In the genomic region with DNA sequence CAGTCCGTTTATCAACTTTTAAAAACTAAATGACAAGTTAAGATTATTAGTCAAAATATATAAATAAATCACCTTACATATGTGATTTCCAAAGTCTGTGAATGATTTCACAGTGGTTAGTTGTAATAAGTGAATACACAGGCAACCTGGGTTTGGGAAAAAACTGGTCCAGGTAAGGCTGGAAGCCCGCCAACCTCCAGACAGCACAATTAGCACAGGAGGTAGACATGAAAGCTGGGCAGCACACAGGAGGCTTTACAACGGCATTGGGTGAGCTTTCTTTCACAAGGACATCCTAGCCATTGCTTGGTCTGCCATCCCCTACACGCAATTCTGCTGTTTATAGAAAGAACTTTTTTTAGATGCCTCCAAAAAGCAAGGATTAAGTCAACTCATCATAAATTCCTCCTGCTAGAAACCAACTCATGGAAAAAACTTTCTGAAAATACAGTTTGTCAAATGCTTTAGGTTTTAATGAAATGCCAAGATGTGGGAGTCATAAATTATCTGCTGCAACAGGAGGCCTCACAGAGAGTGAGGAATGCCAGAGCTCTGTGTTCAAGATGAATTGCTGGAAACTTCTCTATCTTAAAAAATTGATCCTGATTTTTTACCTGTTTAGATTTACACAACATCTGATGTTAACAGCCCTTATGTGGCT, we compare ENCODE assay signal across 15 cellular contexts.
DNase-seq lines count a peak whose midpoint lies in the region; ATAC-seq and TF ChIP-seq lines count a peak whose summit lies in the region.
"Had no signal": no experiment of that assay in that cellular context is flagged by ENCODE, and none has a peak within 500 bp of the region (broad histone marks: within the 10 kb centered on the region; RNA-seq: fewer than 3 reads in every experiment).

No MANE protein-coding gene starts in this region.

- no peaks in the 10 kb centered on the region for H3K9me3 Mint-ChIP-seq in activated naive CD4-positive, alpha-beta T cell treated with anti-CD3 and anti-CD28 coated beads, Interleukin-2, amount 10 ng/mL, durations not matched to agents 7 days and 5 days
- H3K9me3 Mint-ChIP-seq: activated CD4-positive, alpha-beta T cell treated with anti-CD3 and anti-CD28 coated beads, Interleukin-2, amount 10 ng/mL, durations not matched to agents 24 days and 14 days; activated naive CD4-positive, alpha-beta T cell treated with anti-CD3 and anti-CD28 coated beads, Interleukin-2, amount 50 U/mL, for 24 hours had no signal

- H3K36me3 Mint-ChIP-seq in activated naive CD4-positive, alpha-beta T cell treated with anti-CD3 and anti-CD28 coated beads, Interleukin-2, amount 10 ng/mL, durations not matched to agents 7 days and 5 days, result no peaks in the 10 kb centered on the region
- H3K36me3 Mint-ChIP-seq: activated naive CD4-positive, alpha-beta T cell treated with anti-CD3 and anti-CD28 coated beads, Interleukin-2, amount 50 U/mL, for 24 hours had no signal

- H3K27me3 ChIP-seq in AG04450 (ENCODE audit: control insufficient read depth, insufficient read depth, low read length) (no peaks in the 10 kb centered on the region), A673 (replicated peaks; ENCODE audit: insufficient read depth, low read depth, low read length, poor library complexity) (peaks cover 49% of the 10 kb centered on the region)
- H3K27me3 ChIP-seq: BLaER1 treated with 17β-estradiol and CSF1 and Interleukin-3, amounts not matched to agents 10 nM and 100 nM had no signal

- H3K4me1 ChIP-seq in A673 (ENCODE audit: insufficient read depth, low read length, poor library complexity, severe bottlenecking), result no peaks in the 10 kb centered on the region
- H3K4me1 ChIP-seq: BLaER1 treated with 17β-estradiol and CSF1 and Interleukin-3, amounts not matched to agents 10 nM and 100 nM had no signal

- intact Hi-C loops in A673 (cut with micrococcal nuclease; ENCODE audit: unreplicated experiment), result no loop called here

- POLR2A ChIA-PET in AG04450 (lab: Yijun Ruan, JAX) (interaction anchor here (1.0 to 1.8 kb wide), 6 partner anchors 10 to 45 kb away, joined by 3 to 4 read pairs (median 3); no protein-coding TSS in a partner anchor), HEK293T (lab: Yijun Ruan, JAX) (interaction anchor here (0.6 to 0.9 kb wide), 2 partner anchors 9 to 52 kb away, joined by 3 read pairs; no protein-coding TSS in a partner anchor), A673 (lab: Charles Lee; ENCODE audit: low non-redundant PET) (no interaction called here)

- no peak overlapping the region for H3K27ac Mint-ChIP-seq in activated naive CD4-positive, alpha-beta T cell treated with anti-CD3 and anti-CD28 coated beads, Interleukin-2, amount 10 ng/mL, durations not matched to agents 7 days and 5 days
- H3K27ac Mint-ChIP-seq: activated CD4-positive, alpha-beta T cell treated with anti-CD3 and anti-CD28 coated beads, Interleukin-2, amount 10 ng/mL, durations not matched to agents 24 days and 14 days; activated naive CD4-positive, alpha-beta T cell treated with anti-CD3 and anti-CD28 coated beads, Interleukin-2, amount 50 U/mL, for 24 hours had no signal

- CTCF ChIA-PET in AG04450 (lab: Charles Lee) (interaction anchor here (0.9 to 2.4 kb wide), 7 partner anchors 13 to 240 kb away, joined by 3 to 6 read pairs (median 4); no protein-coding TSS in a partner anchor), HEK293T (lab: Yijun Ruan, JAX) (interaction anchor here (0.9 to 1.4 kb wide), 2 partner anchors 15 to 57 kb away, joined by 3 read pairs; no protein-coding TSS in a partner anchor), A673 (lab: Charles Lee) (no interaction called here)
- CTCF ChIA-PET in activated naive CD4-positive, alpha-beta T cell treated with anti-CD3 and anti-CD28 coated beads, Interleukin-2, amount 10 ng/mL, durations not matched to agents 7 days and 5 days (lab: Charles Lee), result no interaction called here

- DNase-seq in AG04450 (ENCODE audit: low read depth, low spot score) (no peak), HEK293T (ENCODE audit: extremely low spot score) (no peak), astrocyte of the spinal cord (ENCODE audit: low read depth, low spot score) (peak; percentile 7), kidney glomerular epithelial cell (lab: John Stamatoyannopoulos, UW) (peak; percentile 18), hippocampal formation (lab: John Stamatoyannopoulos, UW) (no peak), A673 (ENCODE audit: low spot score) (no peak)
- DNase-seq in activated naive CD4-positive, alpha-beta T cell treated with anti-CD3 and anti-CD28 coated beads, Interleukin-2, amount 10 ng/mL, durations not matched to agents 7 days and 5 days, result no peak
- DNase-seq: activated CD4-positive, alpha-beta T cell treated with anti-CD3 and anti-CD28 coated beads, Interleukin-2, amount 10 ng/mL, durations not matched to agents 24 days and 14 days; effector memory CD4-positive, alpha-beta T cell; Karpas-422; NCI-H774; SW 1271 had no signal

- in situ Hi-C loops in astrocyte of the spinal cord (cut with HindIII; ENCODE audit: low sequenced_read_pairs), result no loop called here

- no peaks in the 10 kb centered on the region for H3K9me3 ChIP-seq in AG04450 (ENCODE audit: control insufficient read depth, insufficient read depth, low read length)
- no peaks in the 10 kb centered on the region for H3K9me3 ChIP-seq in A673 (ENCODE audit: low read depth, low read length, poor library complexity, severe bottlenecking)
- H3K9me3 ChIP-seq: BLaER1 treated with 17β-estradiol and CSF1 and Interleukin-3, amounts not matched to agents 10 nM and 100 nM had no signal

- peak overlapping the region; percentile 40 for H3K27ac ChIP-seq in AG04450 (ENCODE audit: low read depth, low read length)
- no peak overlapping the region for H3K27ac ChIP-seq in A673 (ENCODE audit: low read depth, low read length, poor library complexity, severe bottlenecking)
- H3K27ac ChIP-seq: BLaER1 treated with 17β-estradiol and CSF1 and Interleukin-3, amounts not matched to agents 10 nM and 100 nM had no signal

- ATAC-seq in HG03139 (IDR thresholded peaks at IDR 0.05; ENCODE audit: unreplicated experiment), result no peak

- H3K36me3 ChIP-seq in A673 (ENCODE audit: insufficient read depth, low read length, poor library complexity, severe bottlenecking), result no peaks in the 10 kb centered on the region
- H3K36me3 ChIP-seq: BLaER1 treated with 17β-estradiol and CSF1 and Interleukin-3, amounts not matched to agents 10 nM and 100 nM had no signal

- no peak overlapping the region for H3K4me3 ChIP-seq in AG04450 (ENCODE audit: low read depth, low read length)
- no peak overlapping the region for H3K4me3 ChIP-seq in astrocyte of the spinal cord (ENCODE audit: low read depth, low read length)
- no peak overlapping the region for H3K4me3 ChIP-seq in A673 (ENCODE audit: low read depth, low read length, poor library complexity, severe bottlenecking)
- H3K4me3 ChIP-seq: BLaER1 treated with 17β-estradiol and CSF1 and Interleukin-3, amounts not matched to agents 10 nM and 100 nM had no signal

- H3K4me1 Mint-ChIP-seq in activated naive CD4-positive, alpha-beta T cell treated with anti-CD3 and anti-CD28 coated beads, Interleukin-2, amount 10 ng/mL, durations not matched to agents 7 days and 5 days, result no peaks in the 10 kb centered on the region
- H3K4me1 Mint-ChIP-seq: activated CD4-positive, alpha-beta T cell treated with anti-CD3 and anti-CD28 coated beads, Interleukin-2, amount 10 ng/mL, durations not matched to agents 24 days and 14 days; activated naive CD4-positive, alpha-beta T cell treated with anti-CD3 and anti-CD28 coated beads, Interleukin-2, amount 50 U/mL, for 24 hours had no signal

- TF ChIP-seq CTCF in AG04450 (IDR thresholded peaks at IDR 0.05; ENCODE audit: low read depth, low read length), result no peak
- no peak for TF ChIP-seq CTCF in astrocyte of the spinal cord (IDR thresholded peaks at IDR 0.05; ENCODE audit: low read depth, low read length)
- TF ChIP-seq CTCF in A673 (conservative IDR thresholded peaks at IDR 0.05; ENCODE audit: low read depth, low read length), result no peak

- no peak overlapping the region for H3K4me3 Mint-ChIP-seq in activated naive CD4-positive, alpha-beta T cell treated with anti-CD3 and anti-CD28 coated beads, Interleukin-2, amount 10 ng/mL, durations not matched to agents 7 days and 5 days
- H3K4me3 Mint-ChIP-seq: activated CD4-positive, alpha-beta T cell treated with anti-CD3 and anti-CD28 coated beads, Interleukin-2, amount 10 ng/mL, durations not matched to agents 24 days and 14 days; activated naive CD4-positive, alpha-beta T cell treated with anti-CD3 and anti-CD28 coated beads, Interleukin-2, amount 50 U/mL, for 24 hours had no signal

- BruUV-seq in A673 (replicated peaks; lab: Mats Ljungman, UMichigan), result no TSS peak

- peaks cover 4% of the 10 kb centered on the region for H3K27me3 Mint-ChIP-seq in activated naive CD4-positive, alpha-beta T cell treated with anti-CD3 and anti-CD28 coated beads, Interleukin-2, amount 10 ng/mL, durations not matched to agents 7 days and 5 days
- H3K27me3 Mint-ChIP-seq: activated CD4-positive, alpha-beta T cell treated with anti-CD3 and anti-CD28 coated beads, Interleukin-2, amount 10 ng/mL, durations not matched to agents 24 days and 14 days had no signal

TF ChIP-seq in HEK293T, 16 proteins besides CTCF, POLR2A, EP300 and RAD21:
- TF ChIP-seq, protein P1, sequence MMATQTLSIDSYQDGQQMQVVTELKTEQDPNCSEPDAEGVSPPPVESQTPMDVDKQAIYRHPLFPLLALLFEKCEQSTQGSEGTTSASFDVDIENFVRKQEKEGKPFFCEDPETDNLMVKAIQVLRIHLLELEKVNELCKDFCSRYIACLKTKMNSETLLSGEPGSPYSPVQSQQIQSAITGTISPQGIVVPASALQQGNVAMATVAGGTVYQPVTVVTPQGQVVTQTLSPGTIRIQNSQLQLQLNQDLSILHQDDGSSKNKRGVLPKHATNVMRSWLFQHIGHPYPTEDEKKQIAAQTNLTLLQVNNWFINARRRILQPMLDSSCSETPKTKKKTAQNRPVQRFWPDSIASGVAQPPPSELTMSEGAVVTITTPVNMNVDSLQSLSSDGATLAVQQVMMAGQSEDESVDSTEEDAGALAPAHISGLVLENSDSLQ (IDR thresholded peaks at IDR 0.05), result peak; percentile 87
- TF ChIP-seq HDGF (IDR thresholded peaks at IDR 0.05; ENCODE audit: borderline replicate concordance), result no peak

Comparison
In these comparisons a context has a peak if more than half of its experiments do, and no peak if none do; other contexts are left out.
1. DNase-seq: peak in astrocyte of the spinal cord (single experiment) and kidney glomerular epithelial cell (single experiment); none in AG04450 (single experiment), HEK293T (single experiment), hippocampal formation (0 of 2), A673 (single experiment) and activated naive CD4-positive, alpha-beta T cell treated with anti-CD3 and anti-CD28 coated beads, Interleukin-2, amount 10 ng/mL, durations not matched to agents 7 days and 5 days (single experiment).
2. CTCF ChIA-PET loops: an anchor here in AG04450 (0.9 to 2.4 kb wide) and HEK293T (0.9 to 1.4 kb wide); none called in A673 and activated naive CD4-positive, alpha-beta T cell treated with anti-CD3 and anti-CD28 coated beads, Interleukin-2, amount 10 ng/mL, durations not matched to agents 7 days and 5 days.